34 cellular contexts compared by ENCODE assay signal in genomic region chr4:19368800-19369199, GRCh38.
"Had no signal": no experiment of that assay in that cellular context is flagged by ENCODE, and none has a peak within 500 bp of the region (broad histone marks: within the 10 kb centered on the region; RNA-seq: fewer than 3 reads in every experiment).

No MANE protein-coding gene starts in this region.

- H3K36me3 ChIP-seq: cardiac muscle cell, colonic mucosa, esophagus muscularis mucosa, gastrocnemius medialis, heart left ventricle, WERI-Rb-1 had no signal

- H3K27ac Mint-ChIP-seq: activated B cell treated with CpG ODN at 0.5 μM for 24 hours; activated CD8-positive, alpha-beta T cell treated with anti-CD3 and anti-CD28 coated beads for 36 hours; activated naive CD8-positive, alpha-beta T cell; activated T-helper 17 cell treated with anti-CD3 and anti-CD28 coated beads, Interleukin-2, amount 50 U/mL, for 72 hours; T-helper 17 cell; T-helper 2 cell treated with Interferon-gamma antibody and Interleukin-4, amounts not matched to agents 5 μg/mL and 100 μg/mL, for 36 hours had no signal

- H3K27me3 ChIP-seq: body of pancreas, cardiac muscle cell, colonic mucosa, esophagus muscularis mucosa, gastrocnemius medialis, heart left ventricle had no signal

- DNase-seq: activated B cell treated with CpG ODN at 0.5 μM for 24 hours; activated CD4-positive, alpha-beta T cell treated with anti-CD3 and anti-CD28 coated beads for 48 hours; activated CD4-positive, alpha-beta T cell treated with anti-CD3 and anti-CD28 coated beads, Interleukin-2, amount 50 U/mL, for 1 hour; activated CD4-positive, alpha-beta T cell treated with anti-CD3 and anti-CD28 coated beads, Interleukin-2, amount 50 U/mL, for 48 hours; activated CD8-positive, alpha-beta memory T cell treated with anti-CD3 and anti-CD28 coated beads for 24 hours; activated CD8-positive, alpha-beta T cell treated with anti-CD3 and anti-CD28 coated beads for 36 hours; activated effector memory CD4-positive, alpha-beta T cell treated with Interleukin-2 at 50 U/mL for 16 hours; activated gamma-delta T cell treated with Interleukin-2 at 50 U/mL for 16 hours; activated naive CD4-positive, alpha-beta T cell treated with anti-CD3 and anti-CD28 coated beads, Interleukin-2, amount 50 U/mL, for 16 hours; activated naive CD4-positive, alpha-beta T cell treated with Interleukin-2 at 50 U/mL for 16 hours; activated T-cell treated with anti-CD3 and anti-CD28 coated beads, Interleukin-2, amount 50 U/mL, for 4 hours; amniotic stem cell; anterior cingulate cortex; body of pancreas; central memory CD4-positive, alpha-beta T cell; cerebellar nuclear complex; colonic mucosa; effector CD8-positive, alpha-beta T cell; foreskin fibroblast; gastrocnemius medialis; glutamatergic neuron; heart left ventricle; T-helper 1 cell; T-helper 17 cell; T1000; WERI-Rb-1 had no signal

- H3K4me3 Mint-ChIP-seq: activated B cell treated with CpG ODN at 0.5 μM for 24 hours; activated CD8-positive, alpha-beta T cell treated with anti-CD3 and anti-CD28 coated beads for 36 hours; activated naive CD8-positive, alpha-beta T cell; activated T-cell treated with anti-CD3 and anti-CD28 coated beads, Interleukin-2, amount 50 U/mL, for 4 hours; activated T-helper 17 cell treated with anti-CD3 and anti-CD28 coated beads, Interleukin-2, amount 50 U/mL, for 72 hours; T-helper 17 cell; T-helper 2 cell treated with Interferon-gamma antibody and Interleukin-4, amounts not matched to agents 5 μg/mL and 100 μg/mL, for 36 hours had no signal

- H3K4me1 Mint-ChIP-seq: activated B cell treated with CpG ODN at 0.5 μM for 24 hours; activated T-helper 17 cell treated with anti-CD3 and anti-CD28 coated beads, Interleukin-2, amount 50 U/mL, for 72 hours; T-helper 17 cell had no signal

- H3K9me3 ChIP-seq: body of pancreas, colonic mucosa, esophagus muscularis mucosa, gastrocnemius medialis, heart left ventricle had no signal

- H3K27ac ChIP-seq: body of pancreas, cardiac muscle cell, colonic mucosa, esophagus muscularis mucosa, gastrocnemius medialis, heart left ventricle, WERI-Rb-1 had no signal

- H3K36me3 Mint-ChIP-seq: activated naive CD8-positive, alpha-beta T cell had no signal

- H3K4me1 ChIP-seq: body of pancreas, colonic mucosa, esophagus muscularis mucosa, gastrocnemius medialis, heart left ventricle had no signal

- ATAC-seq: activated CD4-positive, CD25-positive, alpha-beta regulatory T cell treated with anti-CD3 and anti-CD28 coated beads, Interleukin-2, amount 50 U/mL, for 24 hours; activated CD8-positive, alpha-beta T cell treated with anti-CD3 and anti-CD28 coated beads for 36 hours; activated T-cell treated with anti-CD3 and anti-CD28 coated beads, Interleukin-2, amount 50 U/mL, for 4 hours; activated T-helper 17 cell treated with anti-CD3 and anti-CD28 coated beads, Interleukin-2, amount 50 U/mL, for 72 hours; body of pancreas; gastrocnemius medialis; heart left ventricle; T-helper 17 cell had no signal

- H3K9me3 Mint-ChIP-seq: activated T-cell treated with anti-CD3 and anti-CD28 coated beads, Interleukin-2, amount 50 U/mL, for 4 hours had no signal

- FAIRE-seq: endometrium, endothelial cell of umbilical vein had no signal

- H3K4me3 ChIP-seq: body of pancreas, cardiac muscle cell, colonic mucosa, esophagus muscularis mucosa, gastrocnemius medialis, heart left ventricle had no signal

- H3K27me3 Mint-ChIP-seq: activated B cell treated with CpG ODN at 0.5 μM for 24 hours; activated CD8-positive, alpha-beta T cell treated with anti-CD3 and anti-CD28 coated beads for 36 hours; activated naive CD8-positive, alpha-beta T cell; activated T-helper 17 cell treated with anti-CD3 and anti-CD28 coated beads, Interleukin-2, amount 50 U/mL, for 72 hours; T-helper 17 cell had no signal
